Comparison of ENCODE assay signal across 9 cellular contexts in genomic region chr19:19595171-19595701, GRCh38. TPM values are rescaled to one million over a fixed set of nuclear protein-coding genes. Genes with fewer than 3 reads are reported as not detected.
DNase-seq lines count a peak whose midpoint lies in the region; ATAC-seq and TF ChIP-seq lines count a peak whose summit lies in the region.
"Had no signal": no experiment of that assay in that cellular context is flagged by ENCODE, and none has a peak within 500 bp of the region (broad histone marks: within the 10 kb centered on the region; RNA-seq: fewer than 3 reads in every experiment).

No MANE protein-coding gene starts in this region.

- no peak for ATAC-seq in activated T-helper 17 cell treated with anti-CD3 and anti-CD28 coated beads, Interleukin-2, amount 50 U/mL, for 72 hours (replicated peaks)
- ATAC-seq in HG02588 (IDR thresholded peaks at IDR 0.05; ENCODE audit: unreplicated experiment) = no peak

- H3K4me2 ChIP-seq in mesenchymal stem cell (ENCODE audit: low read length, poor library complexity, severe bottlenecking) (no peak overlapping the region), neural progenitor cell (no peak overlapping the region)

- peak; percentile 60 for DNase-seq in CD14-positive monocyte (ENCODE audit: low spot score)
- DNase-seq in mesenchymal stem cell = peak; percentile 58
- DNase-seq in neural progenitor cell (ENCODE audit: low spot score) = no peak
- DNase-seq in stimulated activated CD4-positive, alpha-beta T cell treated with anti-CD3 and anti-CD28 coated beads, Interleukin-15, amount 100 ng/mL, for 24 hours = no peak
- no peak for DNase-seq in AG08396 (ENCODE audit: low spot score)
- DNase-seq: left cardiac atrium had no signal

- H3K27me3 ChIP-seq in mesenchymal stem cell (ENCODE audit: control insufficient read depth in 1 of 2, insufficient read depth in 1 of 2, low read length in 2 of 2) (no peaks in the 10 kb centered on the region), neural progenitor cell (no peaks in the 10 kb centered on the region)

- H3K9ac ChIP-seq in mesenchymal stem cell (ENCODE audit: low read length) = peak overlapping the region; percentile 21
- H3K9ac ChIP-seq in neural progenitor cell = no peak overlapping the region

- intact Hi-C loops in CD14-positive monocyte (cut with micrococcal nuclease) = no loop called here

- no peak overlapping the region for H3K4me3 Mint-ChIP-seq in CD14-positive monocyte
- H3K4me3 Mint-ChIP-seq in activated T-helper 17 cell treated with anti-CD3 and anti-CD28 coated beads, Interleukin-2, amount 50 U/mL, for 72 hours = peak overlapping the region; percentile 52
- no peak overlapping the region for H3K4me3 Mint-ChIP-seq in neural progenitor cell

- H4K8ac ChIP-seq in mesenchymal stem cell (ENCODE audit: low read length) = no peak overlapping the region

- no peaks in the 10 kb centered on the region for H3K79me2 ChIP-seq in neural progenitor cell (ENCODE audit: low read depth)

- no peaks in the 10 kb centered on the region for H3K79me1 ChIP-seq in mesenchymal stem cell (replicated peaks; ENCODE audit: low read length, poor library complexity, severe bottlenecking)

- no peak overlapping the region for H2AFZ ChIP-seq in mesenchymal stem cell (ENCODE audit: low read depth, low read length)
- H2AFZ ChIP-seq in neural progenitor cell (replicated peaks) = no peak overlapping the region

- H3K27ac Mint-ChIP-seq in CD14-positive monocyte (peak overlapping the region in 5 of 7 donors; percentile 25 to 70 (median 40)), neural progenitor cell (no peak overlapping the region)
- H3K27ac Mint-ChIP-seq in activated T-helper 17 cell treated with anti-CD3 and anti-CD28 coated beads, Interleukin-2, amount 50 U/mL, for 72 hours = peak overlapping the region; percentile 100

- H3K4me3 ChIP-seq in HEK293 (ENCODE audit: low read depth, low read length) (no peak overlapping the region), mesenchymal stem cell (ENCODE audit: insufficient read depth in 1 of 2, low read depth in 1 of 2, low read length in 2 of 2) (peak overlapping the region in 1 of 2 experiments; percentile 5), neural progenitor cell (no peak overlapping the region)

- H4K20me1 ChIP-seq in neural progenitor cell (ENCODE audit: low read depth) = no peaks in the 10 kb centered on the region

- H2BK12ac ChIP-seq in mesenchymal stem cell (ENCODE audit: low read length in 2 of 2) = no peak overlapping the region

- peak overlapping the region in 1 of 2 experiments; percentile 63 for H3K23ac ChIP-seq in mesenchymal stem cell (ENCODE audit: low read length in 2 of 2)

- H3K14ac ChIP-seq in mesenchymal stem cell (ENCODE audit: low read length in 2 of 2) = no peak overlapping the region

- no peak overlapping the region for H2BK120ac ChIP-seq in mesenchymal stem cell (ENCODE audit: low read depth, low read length)

- H3K4me1 ChIP-seq in HEK293 (ENCODE audit: control insufficient read depth, insufficient read depth, low read length) = no peaks in the 10 kb centered on the region
- peaks cover 14% of the 10 kb centered on the region for H3K4me1 ChIP-seq in mesenchymal stem cell (ENCODE audit: control insufficient read depth, insufficient read depth, low read depth, low read length)
- H3K4me1 ChIP-seq in neural progenitor cell = peaks cover 5% of the 10 kb centered on the region

- H3K18ac ChIP-seq in mesenchymal stem cell (ENCODE audit: low read depth in 1 of 2, low read length in 2 of 2) = no peak overlapping the region

- peaks cover 0 to 7% (median 0%) of the 10 kb centered on the region in 7 donors for H3K9me3 Mint-ChIP-seq in CD14-positive monocyte
- no peaks in the 10 kb centered on the region for H3K9me3 Mint-ChIP-seq in activated T-helper 17 cell treated with anti-CD3 and anti-CD28 coated beads, Interleukin-2, amount 50 U/mL, for 72 hours
- H3K9me3 Mint-ChIP-seq in neural progenitor cell = no peaks in the 10 kb centered on the region

- no peaks in the 10 kb centered on the region for H3K9me3 ChIP-seq in HEK293 (ENCODE audit: control insufficient read depth, insufficient read depth, low read depth, low read length)
- H3K9me3 ChIP-seq in mesenchymal stem cell (ENCODE audit: control insufficient read depth, low read length) = no peaks in the 10 kb centered on the region
- H3K9me3 ChIP-seq in neural progenitor cell (ENCODE audit: low read depth) = no peaks in the 10 kb centered on the region

- no peak overlapping the region for H4K91ac ChIP-seq in mesenchymal stem cell (ENCODE audit: low read length)

- H3K4me1 Mint-ChIP-seq in CD14-positive monocyte (peaks cover 21% of the 10 kb centered on the region), neural progenitor cell (peaks cover 8% of the 10 kb centered on the region)
- peaks cover 52% of the 10 kb centered on the region for H3K4me1 Mint-ChIP-seq in activated T-helper 17 cell treated with anti-CD3 and anti-CD28 coated beads, Interleukin-2, amount 50 U/mL, for 72 hours

- peaks cover 8% of the 10 kb centered on the region for H3F3A ChIP-seq in neural progenitor cell (ENCODE audit: low read depth)

- H3K27me3 Mint-ChIP-seq in CD14-positive monocyte (ENCODE audit: low read depth in 3 of 3) = no peaks in the 10 kb centered on the region
- H3K27me3 Mint-ChIP-seq in activated T-helper 17 cell treated with anti-CD3 and anti-CD28 coated beads, Interleukin-2, amount 50 U/mL, for 72 hours = no peaks in the 10 kb centered on the region
- peaks cover 3% of the 10 kb centered on the region for H3K27me3 Mint-ChIP-seq in neural progenitor cell (ENCODE audit: insufficient read depth, low read depth)

- CTCF ChIA-PET in HEK293 (lab: Yijun Ruan, JAX) = interaction anchor here (1.4 kb wide), 1 partner anchor 41 kb away, joined by 4 read pairs; no protein-coding TSS in a partner anchor

- H3K4ac ChIP-seq in mesenchymal stem cell (ENCODE audit: low read depth in 1 of 2, low read length in 2 of 2) = no peak overlapping the region

- H3K27ac ChIP-seq in HEK293 (ENCODE audit: extremely low read depth, low read depth, low read length) = no peak overlapping the region
- no peak overlapping the region for H3K27ac ChIP-seq in mesenchymal stem cell (ENCODE audit: low read length, poor library complexity, severe bottlenecking)
- H3K27ac ChIP-seq in neural progenitor cell = no peak overlapping the region

- no peaks in the 10 kb centered on the region for H3K36me3 Mint-ChIP-seq in CD14-positive monocyte
- H3K36me3 Mint-ChIP-seq in activated T-helper 17 cell treated with anti-CD3 and anti-CD28 coated beads, Interleukin-2, amount 50 U/mL, for 72 hours (ENCODE audit: low read depth) = peaks cover 85% of the 10 kb centered on the region
- peaks cover 7% of the 10 kb centered on the region for H3K36me3 Mint-ChIP-seq in neural progenitor cell

- TF ChIP-seq CTCF in CD14-positive monocyte (IDR thresholded peaks at IDR 0.05) = no peak
- TF ChIP-seq CTCF in HEK293 (tag by site-specific recombination; IDR thresholded peaks at IDR 0.05) = no peak
- TF ChIP-seq CTCF in neural progenitor cell (IDR thresholded peaks at IDR 0.05) = no peak

- no peak overlapping the region for H2BK15ac ChIP-seq in mesenchymal stem cell (ENCODE audit: low read depth, poor library complexity, severe bottlenecking)

- H3K36me3 ChIP-seq in HEK293 (ENCODE audit: control insufficient read depth in 2 of 2, insufficient read depth in 1 of 2, low read length in 2 of 2) = peaks cover 0 to 7% of the 10 kb centered on the region in 2 experiments; a peak in 1 of 3 replicates
- H3K36me3 ChIP-seq in mesenchymal stem cell (ENCODE audit: control insufficient read depth in 1 of 2, insufficient read depth in 2 of 2, low read depth in 1 of 2, low read length in 2 of 2) = no peaks in the 10 kb centered on the region
- no peaks in the 10 kb centered on the region for H3K36me3 ChIP-seq in neural progenitor cell

- WGBS in mesenchymal stem cell = 89% methylated on average over 8 of the region's 8 CpGs

- POLR2A ChIA-PET in HEK293 (lab: Yijun Ruan, JAX) = interaction anchor here (1.0 kb wide), 1 partner anchor 22 kb away, joined by 3 read pairs; no protein-coding TSS in a partner anchor

- no peak overlapping the region for H2AK5ac ChIP-seq in mesenchymal stem cell (ENCODE audit: low read length, severe bottlenecking)

- no peak overlapping the region for H2BK5ac ChIP-seq in mesenchymal stem cell (ENCODE audit: low read depth, low read length, poor library complexity, severe bottlenecking)

TF ChIP-seq in HEK293, 187 proteins besides CTCF, POLR2A, EP300 and RAD21:
- TF ChIP-seq ZBTB17 (tag by site-specific recombination; IDR thresholded peaks at IDR 0.05) (no peak), GLIS1 (tag by site-specific recombination; IDR thresholded peaks at IDR 0.05) (peak; percentile 29; the same call in 1 of the 2 replicates)

RNA-seq across cellular contexts. Expression of gene PBX4, which starts 23.3 kb away (rescaled TPM):
- polyA plus RNA-seq in CD14-positive monocyte = not detected
- 100 to 1,000 TPM in 1 of 2 donors, 10 to 100 TPM in 1; 63.9 to 101 TPM for total RNA-seq in activated T-helper 17 cell treated with anti-CD3 and anti-CD28 coated beads, Interleukin-2, amount 50 U/mL, for 72 hours
- 1.1 TPM for polyA plus RNA-seq in mesenchymal stem cell (2013, experiment 1 of 2)
- 0.71 TPM for polyA plus RNA-seq in mesenchymal stem cell (2013, experiment 2 of 2)
- 3.2 and 4.8 TPM in 2 replicates for total RNA-seq in neural progenitor cell (ENCODE audit: low replicate concordance)

RNA-seq across cellular contexts. Expression of gene LPAR2, which starts 32.8 kb away (rescaled TPM):
- 1 to 10 TPM; 1.9 to 2.2 TPM for polyA plus RNA-seq in CD14-positive monocyte
- 10 to 100 TPM; 46.3 to 85.6 TPM for total RNA-seq in activated T-helper 17 cell treated with anti-CD3 and anti-CD28 coated beads, Interleukin-2, amount 50 U/mL, for 72 hours
- 4.7 TPM for polyA plus RNA-seq in mesenchymal stem cell (2013, experiment 1 of 2)
- polyA plus RNA-seq in mesenchymal stem cell (2013, experiment 2 of 2) = 4.4 TPM
- 21.2 and 64.8 TPM in 2 replicates for total RNA-seq in neural progenitor cell (ENCODE audit: low replicate concordance)

RNA-seq across cellular contexts. Expression of gene GMIP, which starts 48.2 kb away (rescaled TPM):
- polyA plus RNA-seq in CD14-positive monocyte = 10 to 100 TPM; 41.4 to 75.1 TPM
- total RNA-seq in activated T-helper 17 cell treated with anti-CD3 and anti-CD28 coated beads, Interleukin-2, amount 50 U/mL, for 72 hours = 100 to 1,000 TPM in 1 of 2 donors, 10 to 100 TPM in 1; 79.9 to 100 TPM
- 10.7 TPM for polyA plus RNA-seq in mesenchymal stem cell (2013, experiment 1 of 2)
- polyA plus RNA-seq in mesenchymal stem cell (2013, experiment 2 of 2) = 9.9 TPM
- total RNA-seq in neural progenitor cell (ENCODE audit: low replicate concordance) = 6.4 and 7.9 TPM in 2 replicates

RNA-seq across cellular contexts. Expression of gene CILP2, which starts 57.2 kb away (rescaled TPM):
- not detected for polyA plus RNA-seq in CD14-positive monocyte
- total RNA-seq in activated T-helper 17 cell treated with anti-CD3 and anti-CD28 coated beads, Interleukin-2, amount 50 U/mL, for 72 hours = under 1 TPM; 0.26 to 0.97 TPM
- polyA plus RNA-seq in mesenchymal stem cell (2013, experiment 1 of 2) = 0.32 TPM
- 0.23 TPM for polyA plus RNA-seq in mesenchymal stem cell (2013, experiment 2 of 2)
- total RNA-seq in neural progenitor cell (ENCODE audit: low replicate concordance) = 1.0 and 3.3 TPM in 2 replicates

Comparison
In these comparisons a context has a peak if more than half of its experiments do, and no peak if none do; other contexts are left out.
1. DNase-seq: peak in CD14-positive monocyte (single experiment) and mesenchymal stem cell (single experiment); none in neural progenitor cell (single experiment), stimulated activated CD4-positive, alpha-beta T cell treated with anti-CD3 and anti-CD28 coated beads, Interleukin-15, amount 100 ng/mL, for 24 hours (single experiment) and AG08396 (single experiment).
2. RNA of gene PBX4, which starts 23.3 kb away (total RNA-seq): 63.9 to 101 TPM in activated T-helper 17 cell treated with anti-CD3 and anti-CD28 coated beads, Interleukin-2, amount 50 U/mL, for 72 hours; 3.2 to 4.8 TPM in neural progenitor cell; every median in the first group is over 10 times any median in the second.